17 cellular contexts compared by ENCODE assay signal in genomic region chr9:129868033-129868395, GRCh38. TPM values are rescaled to one million over a fixed set of nuclear protein-coding genes. Genes with fewer than 3 reads are reported as not detected.
DNase-seq lines count a peak whose midpoint lies in the region; ATAC-seq lines count a peak whose summit lies in the region.
"Had no signal": no experiment of that assay in that cellular context is flagged by ENCODE, and none has a peak within 500 bp of the region (broad histone marks: within the 10 kb centered on the region; RNA-seq: fewer than 3 reads in every experiment).

No MANE protein-coding gene starts in this region.

- no peak for ATAC-seq in T-cell (replicated peaks in 1 of 4)
- no peak for ATAC-seq in activated naive CD8-positive, alpha-beta T cell treated with anti-CD3 and anti-CD28 coated beads, Interleukin-2, amount 50 U/mL, for 24 hours
- no peak for ATAC-seq in stimulated activated effector memory CD8-positive, alpha-beta T cell treated with anti-CD3 and anti-CD28 coated beads, Interleukin-12 subunit alpha, Interleukin-12 subunit beta, amount 100 ng/mL, for 72 hours

- H3K4me1 Mint-ChIP-seq in activated naive CD4-positive, alpha-beta T cell treated with anti-CD3 and anti-CD28 coated beads, Interleukin-2, amount 10 ng/mL, durations not matched to agents 7 days and 5 days = peaks cover 91% of the 10 kb centered on the region
- H3K4me1 Mint-ChIP-seq in T-cell = peaks cover 80 to 84% (median 83%) of the 10 kb centered on the region in 3 donors
- peaks cover 72% of the 10 kb centered on the region for H3K4me1 Mint-ChIP-seq in activated naive CD8-positive, alpha-beta T cell treated with anti-CD3 and anti-CD28 coated beads, Interleukin-2, amount 50 U/mL, for 24 hours
- H3K4me1 Mint-ChIP-seq in stimulated activated effector memory CD8-positive, alpha-beta T cell treated with anti-CD3 and anti-CD28 coated beads, Interleukin-12 subunit alpha, Interleukin-12 subunit beta, amount 100 ng/mL, for 72 hours = peaks cover 60% of the 10 kb centered on the region

- H3K4me3 Mint-ChIP-seq in activated naive CD4-positive, alpha-beta T cell treated with anti-CD3 and anti-CD28 coated beads, Interleukin-2, amount 10 ng/mL, durations not matched to agents 7 days and 5 days = no peak overlapping the region
- H3K4me3 Mint-ChIP-seq in T-cell = peak overlapping the region in 1 of 3 donors; percentile 75
- peak overlapping the region; percentile 54 for H3K4me3 Mint-ChIP-seq in activated naive CD8-positive, alpha-beta T cell treated with anti-CD3 and anti-CD28 coated beads, Interleukin-2, amount 50 U/mL, for 24 hours
- H3K4me3 Mint-ChIP-seq in stimulated activated effector memory CD8-positive, alpha-beta T cell treated with anti-CD3 and anti-CD28 coated beads, Interleukin-12 subunit alpha, Interleukin-12 subunit beta, amount 100 ng/mL, for 72 hours = peak overlapping the region; percentile 16
- H3K4me3 Mint-ChIP-seq: activated B cell treated with CpG ODN at 0.5 μM for 24 hours, CD14-positive monocyte, nephron progenitor cell had no signal

- no peaks in the 10 kb centered on the region for H3K9me3 Mint-ChIP-seq in activated naive CD4-positive, alpha-beta T cell treated with anti-CD3 and anti-CD28 coated beads, Interleukin-2, amount 10 ng/mL, durations not matched to agents 7 days and 5 days
- H3K9me3 Mint-ChIP-seq in T-cell = no peaks in the 10 kb centered on the region
- no peaks in the 10 kb centered on the region for H3K9me3 Mint-ChIP-seq in activated naive CD8-positive, alpha-beta T cell treated with anti-CD3 and anti-CD28 coated beads, Interleukin-2, amount 50 U/mL, for 24 hours
- no peaks in the 10 kb centered on the region for H3K9me3 Mint-ChIP-seq in stimulated activated effector memory CD8-positive, alpha-beta T cell treated with anti-CD3 and anti-CD28 coated beads, Interleukin-12 subunit alpha, Interleukin-12 subunit beta, amount 100 ng/mL, for 72 hours
- H3K9me3 Mint-ChIP-seq: activated B cell treated with CpG ODN at 0.5 μM for 24 hours, nephron progenitor cell had no signal

- H3K27ac Mint-ChIP-seq in activated naive CD4-positive, alpha-beta T cell treated with anti-CD3 and anti-CD28 coated beads, Interleukin-2, amount 10 ng/mL, durations not matched to agents 7 days and 5 days = peak overlapping the region; percentile 92
- peak overlapping the region; percentile 87 to 88 for H3K27ac Mint-ChIP-seq in T-cell
- peak overlapping the region; percentile 89 for H3K27ac Mint-ChIP-seq in activated naive CD8-positive, alpha-beta T cell treated with anti-CD3 and anti-CD28 coated beads, Interleukin-2, amount 50 U/mL, for 24 hours
- H3K27ac Mint-ChIP-seq in stimulated activated effector memory CD8-positive, alpha-beta T cell treated with anti-CD3 and anti-CD28 coated beads, Interleukin-12 subunit alpha, Interleukin-12 subunit beta, amount 100 ng/mL, for 72 hours = peak overlapping the region; percentile 93
- H3K27ac Mint-ChIP-seq: activated B cell treated with CpG ODN at 0.5 μM for 24 hours, nephron progenitor cell had no signal

- in situ Hi-C loops in KBM-7 (cut with MboI; ENCODE audit: low pct_unique_long_range_greater_than_20kb, low sequenced_read_pairs) = no loop called here

- H3K36me3 Mint-ChIP-seq in activated naive CD4-positive, alpha-beta T cell treated with anti-CD3 and anti-CD28 coated beads, Interleukin-2, amount 10 ng/mL, durations not matched to agents 7 days and 5 days = peaks cover 63% of the 10 kb centered on the region
- H3K36me3 Mint-ChIP-seq in T-cell = peaks cover 29% of the 10 kb centered on the region
- peaks cover 24% of the 10 kb centered on the region for H3K36me3 Mint-ChIP-seq in activated naive CD8-positive, alpha-beta T cell treated with anti-CD3 and anti-CD28 coated beads, Interleukin-2, amount 50 U/mL, for 24 hours (ENCODE audit: low read depth)
- peaks cover 65% of the 10 kb centered on the region for H3K36me3 Mint-ChIP-seq in stimulated activated effector memory CD8-positive, alpha-beta T cell treated with anti-CD3 and anti-CD28 coated beads, Interleukin-12 subunit alpha, Interleukin-12 subunit beta, amount 100 ng/mL, for 72 hours

- CTCF ChIA-PET in activated naive CD4-positive, alpha-beta T cell treated with anti-CD3 and anti-CD28 coated beads, Interleukin-2, amount 10 ng/mL, durations not matched to agents 7 days and 5 days (lab: Charles Lee) = interaction anchor here (0.5 to 2.7 kb wide), 4 partner anchors 16 to 984 kb away, joined by 3 to 15 read pairs (median 4); no protein-coding TSS in a partner anchor
- CTCF ChIA-PET in T-cell (lab: Charles Lee) = interaction anchor here (0.5 to 1.3 kb wide), 2 partner anchors 17 to 31 kb away, joined by 3 to 4 read pairs; no protein-coding TSS in a partner anchor

- POLR2A ChIA-PET in T-cell (lab: Charles Lee) = interaction anchor here in 1 of 2 donors (0.5 to 1.4 kb wide), 5 partner anchors 18 to 260 kb away, joined by 3 to 7 read pairs (median 3); no protein-coding TSS in a partner anchor

- no peak for DNase-seq in activated naive CD4-positive, alpha-beta T cell treated with anti-CD3 and anti-CD28 coated beads, Interleukin-2, amount 10 ng/mL, durations not matched to agents 7 days and 5 days
- no peak for DNase-seq in activated naive CD4-positive, alpha-beta T cell treated with anti-CD3 and anti-CD28 coated beads, Interleukin-2, amount 50 U/mL, for 16 hours
- DNase-seq in T-cell = no peak
- no peak for DNase-seq in activated naive CD8-positive, alpha-beta T cell treated with anti-CD3 and anti-CD28 coated beads, Interleukin-2, amount 50 U/mL, for 24 hours
- no peak for DNase-seq in stimulated activated effector memory CD8-positive, alpha-beta T cell treated with anti-CD3 and anti-CD28 coated beads, Interleukin-12 subunit alpha, Interleukin-12 subunit beta, amount 100 ng/mL, for 72 hours (ENCODE audit: low spot score in 2 of 2)
- DNase-seq in KBM-7 = no peak
- no peak for DNase-seq in stimulated activated CD4-positive, alpha-beta T cell treated with anti-CD3 and anti-CD28 coated beads, Interleukin-4, amount 100 ng/mL, for 4 hours
- DNase-seq: activated B cell treated with CpG ODN at 0.5 μM for 24 hours; activated gamma-delta T cell; foreskin fibroblast; NCI-H1436 treated with DMSO at 0.1 percent for 48 hours; NCI-H510A; nephron progenitor cell; NK-92 treated with Interleukin-12 subunit alpha and Interleukin-12 subunit beta, amount 100 ng/mL, for 24 hours; substantia nigra; T1000 had no signal

- no peaks in the 10 kb centered on the region for H3K27me3 Mint-ChIP-seq in activated naive CD4-positive, alpha-beta T cell treated with anti-CD3 and anti-CD28 coated beads, Interleukin-2, amount 10 ng/mL, durations not matched to agents 7 days and 5 days
- no peaks in the 10 kb centered on the region for H3K27me3 Mint-ChIP-seq in T-cell
- H3K27me3 Mint-ChIP-seq in activated naive CD8-positive, alpha-beta T cell treated with anti-CD3 and anti-CD28 coated beads, Interleukin-2, amount 50 U/mL, for 24 hours = no peaks in the 10 kb centered on the region
- H3K27me3 Mint-ChIP-seq: activated B cell treated with CpG ODN at 0.5 μM for 24 hours had no signal

RNA-seq across cellular contexts. Expression of gene USP20, which starts 32.8 kb away (rescaled TPM):
- total RNA-seq in T-cell = 100 to 1,000 TPM; 105 to 140 (median 125) TPM

RNA-seq across cellular contexts. Expression of gene C9orf78, which starts 32.9 kb away (rescaled TPM):
- 100 to 1,000 TPM in 1 of 5 donors, 10 to 100 TPM in 4; 80.5 to 112 (median 90.2) TPM for total RNA-seq in T-cell

RNA-seq across cellular contexts. Expression of gene TOR1A, which starts 44.1 kb away (rescaled TPM):
- total RNA-seq in T-cell = 10 to 100 TPM; 16.6 to 39.3 (median 34.1) TPM
